Comparison of ENCODE assay signal across 1 cellular context in the genomic region with DNA sequence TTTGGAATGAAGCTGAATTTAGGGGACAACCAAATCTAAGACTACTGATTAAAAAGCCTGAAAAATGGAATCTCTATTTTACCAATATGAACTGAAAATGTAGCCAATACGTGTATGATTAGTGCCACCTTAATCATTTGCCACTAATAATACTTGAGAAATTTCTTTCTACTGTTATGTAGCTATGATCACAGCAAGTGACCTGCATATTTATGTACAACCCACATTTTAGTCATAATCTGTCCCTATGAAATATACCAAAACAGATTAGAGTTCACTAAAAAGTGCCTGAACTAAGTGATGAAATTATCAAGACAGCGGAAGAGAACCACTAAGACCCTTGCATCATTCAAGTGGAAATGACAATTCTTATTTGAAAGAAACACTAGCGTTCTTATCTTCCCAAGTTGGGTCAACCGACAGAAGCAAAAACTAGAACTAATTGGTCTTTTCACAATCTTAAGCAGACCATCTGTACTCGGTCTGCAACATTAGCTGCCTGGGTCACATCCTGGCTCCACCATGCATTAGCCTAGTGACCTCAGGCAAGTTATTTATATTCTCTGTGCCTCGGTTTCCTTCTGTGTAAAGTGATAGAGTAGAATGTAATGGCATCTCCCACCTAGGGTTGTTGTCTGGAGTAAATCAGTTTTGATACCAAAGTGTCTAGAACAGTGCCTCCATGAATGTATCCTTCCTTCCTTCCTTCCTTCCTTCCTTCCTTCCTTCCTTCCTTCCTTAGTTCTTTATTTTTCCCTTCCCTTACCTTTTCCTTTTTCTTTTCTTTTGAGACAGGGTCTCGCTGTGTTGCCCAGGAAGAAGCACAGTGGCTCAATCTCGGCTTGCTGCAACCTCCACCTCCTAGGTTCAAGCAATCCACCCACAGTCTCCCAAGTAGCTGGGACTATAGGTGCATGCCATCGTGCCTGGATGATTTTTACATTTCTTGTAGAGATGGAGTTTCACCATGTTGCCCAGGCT.
TF ChIP-seq lines count a peak whose summit lies in the region.

No MANE protein-coding gene starts in this region.

TF ChIP-seq in K562, 482 proteins besides CTCF, POLR2A, EP300 and RAD21 (continued from another document and continues in another):
- TF ChIP-seq, protein P1, sequence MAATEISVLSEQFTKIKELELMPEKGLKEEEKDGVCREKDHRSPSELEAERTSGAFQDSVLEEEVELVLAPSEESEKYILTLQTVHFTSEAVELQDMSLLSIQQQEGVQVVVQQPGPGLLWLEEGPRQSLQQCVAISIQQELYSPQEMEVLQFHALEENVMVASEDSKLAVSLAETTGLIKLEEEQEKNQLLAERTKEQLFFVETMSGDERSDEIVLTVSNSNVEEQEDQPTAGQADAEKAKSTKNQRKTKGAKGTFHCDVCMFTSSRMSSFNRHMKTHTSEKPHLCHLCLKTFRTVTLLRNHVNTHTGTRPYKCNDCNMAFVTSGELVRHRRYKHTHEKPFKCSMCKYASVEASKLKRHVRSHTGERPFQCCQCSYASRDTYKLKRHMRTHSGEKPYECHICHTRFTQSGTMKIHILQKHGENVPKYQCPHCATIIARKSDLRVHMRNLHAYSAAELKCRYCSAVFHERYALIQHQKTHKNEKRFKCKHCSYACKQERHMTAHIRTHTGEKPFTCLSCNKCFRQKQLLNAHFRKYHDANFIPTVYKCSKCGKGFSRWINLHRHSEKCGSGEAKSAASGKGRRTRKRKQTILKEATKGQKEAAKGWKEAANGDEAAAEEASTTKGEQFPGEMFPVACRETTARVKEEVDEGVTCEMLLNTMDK (IDR thresholded peaks at IDR 0.05; ENCODE audit: borderline replicate concordance, insufficient read depth, low read depth, low read length, poor library complexity, severe bottlenecking) = no peak
- TF ChIP-seq, protein P2, sequence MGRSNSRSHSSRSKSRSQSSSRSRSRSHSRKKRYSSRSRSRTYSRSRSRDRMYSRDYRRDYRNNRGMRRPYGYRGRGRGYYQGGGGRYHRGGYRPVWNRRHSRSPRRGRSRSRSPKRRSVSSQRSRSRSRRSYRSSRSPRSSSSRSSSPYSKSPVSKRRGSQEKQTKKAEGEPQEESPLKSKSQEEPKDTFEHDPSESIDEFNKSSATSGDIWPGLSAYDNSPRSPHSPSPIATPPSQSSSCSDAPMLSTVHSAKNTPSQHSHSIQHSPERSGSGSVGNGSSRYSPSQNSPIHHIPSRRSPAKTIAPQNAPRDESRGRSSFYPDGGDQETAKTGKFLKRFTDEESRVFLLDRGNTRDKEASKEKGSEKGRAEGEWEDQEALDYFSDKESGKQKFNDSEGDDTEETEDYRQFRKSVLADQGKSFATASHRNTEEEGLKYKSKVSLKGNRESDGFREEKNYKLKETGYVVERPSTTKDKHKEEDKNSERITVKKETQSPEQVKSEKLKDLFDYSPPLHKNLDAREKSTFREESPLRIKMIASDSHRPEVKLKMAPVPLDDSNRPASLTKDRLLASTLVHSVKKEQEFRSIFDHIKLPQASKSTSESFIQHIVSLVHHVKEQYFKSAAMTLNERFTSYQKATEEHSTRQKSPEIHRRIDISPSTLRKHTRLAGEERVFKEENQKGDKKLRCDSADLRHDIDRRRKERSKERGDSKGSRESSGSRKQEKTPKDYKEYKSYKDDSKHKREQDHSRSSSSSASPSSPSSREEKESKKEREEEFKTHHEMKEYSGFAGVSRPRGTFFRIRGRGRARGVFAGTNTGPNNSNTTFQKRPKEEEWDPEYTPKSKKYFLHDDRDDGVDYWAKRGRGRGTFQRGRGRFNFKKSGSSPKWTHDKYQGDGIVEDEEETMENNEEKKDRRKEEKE (IDR thresholded peaks at IDR 0.05; ENCODE audit: borderline replicate concordance in 1 of 2, control insufficient read depth in 1 of 2, low read depth in 2 of 2, low read length in 1 of 2) = 0 out of 4 replicates have a peak, but pooled peaks of 1 of the 2 experiments have one; percentile 8
- peak; percentile 95 for TF ChIP-seq LEF1 (IDR thresholded peaks at IDR 0.05)
- TF ChIP-seq SRF (CRISPR knock-in tag; IDR thresholded peaks at IDR 0.05) = 0 out of 4 replicates have a peak, but pooled peaks of 1 of the 2 experiments have one; percentile 14
- TF ChIP-seq EWSR1 (IDR thresholded peaks at IDR 0.05; ENCODE audit: borderline replicate concordance, low read depth, partially characterized antibody) = no peak
- TF ChIP-seq, protein P3, sequence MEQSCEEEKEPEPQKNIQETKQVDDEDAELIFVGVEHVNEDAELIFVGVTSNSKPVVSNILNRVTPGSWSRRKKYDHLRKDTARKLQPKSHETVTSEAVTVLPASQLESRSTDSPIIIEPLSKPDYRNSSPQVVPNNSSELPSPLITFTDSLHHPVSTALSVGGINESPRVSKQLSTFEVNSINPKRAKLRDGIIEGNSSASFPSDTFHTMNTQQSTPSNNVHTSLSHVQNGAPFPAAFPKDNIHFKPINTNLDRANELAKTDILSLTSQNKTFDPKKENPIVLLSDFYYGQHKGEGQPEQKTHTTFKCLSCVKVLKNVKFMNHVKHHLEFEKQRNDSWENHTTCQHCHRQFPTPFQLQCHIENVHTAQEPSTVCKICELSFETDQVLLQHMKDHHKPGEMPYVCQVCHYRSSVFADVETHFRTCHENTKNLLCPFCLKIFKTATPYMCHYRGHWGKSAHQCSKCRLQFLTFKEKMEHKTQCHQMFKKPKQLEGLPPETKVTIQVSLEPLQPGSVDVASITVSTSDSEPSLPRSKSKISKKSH (CRISPR knock-in tag; IDR thresholded peaks at IDR 0.05) = 0 out of 2 replicates have a peak, but pooled peaks have one; percentile 13
- TF ChIP-seq RUNX1 (IDR thresholded peaks at IDR 0.05; ENCODE audit: low read depth) = no peak
- TF ChIP-seq ZNF274 (IDR thresholded peaks at IDR 0.05; ENCODE audit: borderline replicate concordance, low read depth, low read length) = no peak
- TF ChIP-seq, protein P4, sequence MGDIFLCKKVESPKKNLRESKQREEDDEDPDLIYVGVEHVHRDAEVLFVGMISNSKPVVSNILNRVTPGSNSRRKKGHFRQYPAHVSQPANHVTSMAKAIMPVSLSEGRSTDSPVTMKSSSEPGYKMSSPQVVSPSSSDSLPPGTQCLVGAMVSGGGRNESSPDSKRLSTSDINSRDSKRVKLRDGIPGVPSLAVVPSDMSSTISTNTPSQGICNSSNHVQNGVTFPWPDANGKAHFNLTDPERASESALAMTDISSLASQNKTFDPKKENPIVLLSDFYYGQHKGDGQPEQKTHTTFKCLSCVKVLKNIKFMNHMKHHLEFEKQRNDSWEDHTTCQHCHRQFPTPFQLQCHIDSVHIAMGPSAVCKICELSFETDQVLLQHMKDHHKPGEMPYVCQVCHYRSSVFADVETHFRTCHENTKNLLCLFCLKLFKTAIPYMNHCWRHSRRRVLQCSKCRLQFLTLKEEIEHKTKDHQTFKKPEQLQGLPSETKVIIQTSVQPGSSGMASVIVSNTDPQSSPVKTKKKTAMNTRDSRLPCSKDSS (IDR thresholded peaks at IDR 0.05; ENCODE audit: low read depth, partially characterized antibody) = peak; percentile 25
- TF ChIP-seq CEBPB (tag; IDR thresholded peaks at IDR 0.05) = peak; percentile 99
- TF ChIP-seq ETV5 (CRISPR knock-in tag; IDR thresholded peaks at IDR 0.05; ENCODE audit: low read depth) = peak; percentile 95
- TF ChIP-seq E2F8 (IDR thresholded peaks at IDR 0.05; ENCODE audit: low read depth, partially characterized antibody) = peak; percentile 40
- peak; percentile 60 for TF ChIP-seq MECOM (CRISPR knock-in tag; IDR thresholded peaks at IDR 0.05)
- TF ChIP-seq TCF3 (CRISPR knock-in tag; IDR thresholded peaks at IDR 0.05) = peak; percentile 98
- TF ChIP-seq, protein P5, sequence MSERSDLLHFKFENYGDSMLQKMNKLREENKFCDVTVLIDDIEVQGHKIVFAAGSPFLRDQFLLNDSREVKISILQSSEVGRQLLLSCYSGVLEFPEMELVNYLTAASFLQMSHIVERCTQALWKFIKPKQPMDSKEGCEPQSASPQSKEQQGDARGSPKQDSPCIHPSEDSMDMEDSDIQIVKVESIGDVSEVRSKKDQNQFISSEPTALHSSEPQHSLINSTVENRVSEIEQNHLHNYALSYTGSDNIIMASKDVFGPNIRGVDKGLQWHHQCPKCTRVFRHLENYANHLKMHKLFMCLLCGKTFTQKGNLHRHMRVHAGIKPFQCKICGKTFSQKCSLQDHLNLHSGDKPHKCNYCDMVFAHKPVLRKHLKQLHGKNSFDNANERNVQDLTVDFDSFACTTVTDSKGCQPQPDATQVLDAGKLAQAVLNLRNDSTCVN (CRISPR knock-in tag; IDR thresholded peaks at IDR 0.05) = peak; percentile 96
- TF ChIP-seq, protein P6, sequence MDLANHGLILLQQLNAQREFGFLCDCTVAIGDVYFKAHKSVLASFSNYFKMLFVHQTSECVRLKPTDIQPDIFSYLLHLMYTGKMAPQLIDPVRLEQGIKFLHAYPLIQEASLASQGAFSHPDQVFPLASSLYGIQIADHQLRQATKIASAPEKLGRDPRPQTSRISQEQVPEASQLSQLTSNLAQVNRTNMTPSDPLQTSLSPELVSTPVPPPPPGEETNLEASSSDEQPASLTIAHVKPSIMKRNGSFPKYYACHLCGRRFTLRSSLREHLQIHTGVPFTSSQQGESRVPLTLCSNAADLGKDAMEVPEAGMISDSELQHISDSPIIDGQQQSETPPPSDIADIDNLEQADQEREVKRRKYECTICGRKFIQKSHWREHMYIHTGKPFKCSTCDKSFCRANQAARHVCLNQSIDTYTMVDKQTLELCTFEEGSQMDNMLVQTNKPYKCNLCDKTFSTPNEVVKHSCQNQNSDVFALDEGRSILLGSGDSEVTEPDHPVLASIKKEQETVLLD (IDR thresholded peaks at IDR 0.05) = peak; percentile 82
- no peak for TF ChIP-seq ZNF41 (CRISPR knock-in tag; conservative IDR thresholded peaks at IDR 0.05)
- TF ChIP-seq ZNF717 (CRISPR knock-in tag; IDR thresholded peaks at IDR 0.05) = 0 out of 2 replicates have a peak, but pooled peaks have one; percentile 22
- TF ChIP-seq ZNF347 (CRISPR knock-in tag; IDR thresholded peaks at IDR 0.05; ENCODE audit: low read depth) = no peak
- TF ChIP-seq HDAC2 (IDR thresholded peaks at IDR 0.05) = peak; percentile 81
- TF ChIP-seq ZNF583 (CRISPR knock-in tag; IDR thresholded peaks at IDR 0.05) = no peak
- peak; percentile 94 for TF ChIP-seq SMARCE1 (IDR thresholded peaks at IDR 0.05)
- peak; percentile 96 for TF ChIP-seq NCOR1 (IDR thresholded peaks at IDR 0.05)
- TF ChIP-seq RBM17 (IDR thresholded peaks at IDR 0.05; ENCODE audit: borderline replicate concordance, low read depth, low read length) = no peak
- 0 out of 2 replicates have a peak, but pooled peaks have one; percentile 12 for TF ChIP-seq RFX7 (CRISPR knock-in tag; IDR thresholded peaks at IDR 0.05)
- TF ChIP-seq, protein P7, sequence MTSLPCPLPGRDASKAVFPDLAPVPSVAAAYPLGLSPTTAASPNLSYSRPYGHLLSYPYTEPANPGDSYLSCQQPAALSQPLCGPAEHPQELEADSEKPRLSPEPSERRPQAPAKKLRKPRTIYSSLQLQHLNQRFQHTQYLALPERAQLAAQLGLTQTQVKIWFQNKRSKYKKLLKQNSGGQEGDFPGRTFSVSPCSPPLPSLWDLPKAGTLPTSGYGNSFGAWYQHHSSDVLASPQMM (CRISPR knock-in tag; IDR thresholded peaks at IDR 0.05) = no peak
- no peak for TF ChIP-seq SFPQ (IDR thresholded peaks at IDR 0.05; ENCODE audit: low read depth, low read length)
- TF ChIP-seq TAF9B (IDR thresholded peaks at IDR 0.05; ENCODE audit: partially characterized antibody) = peak; percentile 71
- no peak for TF ChIP-seq ETS2 (tag; IDR thresholded peaks at IDR 0.05; ENCODE audit: borderline replicate concordance, poor library complexity, severe bottlenecking)
- TF ChIP-seq SRSF3 (IDR thresholded peaks at IDR 0.05; ENCODE audit: insufficient read depth, low read length) = no peak
- peak; percentile 39 for TF ChIP-seq HMGN3 (IDR thresholded peaks at IDR 0.05; ENCODE audit: borderline replicate concordance, extremely low read depth, insufficient read length, low read depth, low read length)
- no peak for TF ChIP-seq HDAC8 (tag; IDR thresholded peaks at IDR 0.05)
- no peak for TF ChIP-seq JUNB (CRISPR knock-in tag; conservative IDR thresholded peaks at IDR 0.05)
- TF ChIP-seq DMBX1 (CRISPR knock-in tag; IDR thresholded peaks at IDR 0.05; ENCODE audit: borderline replicate concordance) = peak; percentile 89
- TF ChIP-seq CHD4 (IDR thresholded peaks at IDR 0.05; ENCODE audit: insufficient read depth, insufficient replicate concordance, low read depth, low read length, poor library complexity, severe bottlenecking) = no peak
- peak; percentile 39; the same call in 1 of the 2 replicates for TF ChIP-seq TCFL5 (CRISPR knock-in tag; conservative IDR thresholded peaks at IDR 0.05)
- no peak; the same call in 1 of the 2 replicates for TF ChIP-seq TFAP4 (CRISPR knock-in tag; IDR thresholded peaks at IDR 0.05; ENCODE audit: borderline replicate concordance)
